10 cellular contexts compared by ENCODE assay signal in genomic region chr5:141941307-141941706, GRCh38. TPM values are rescaled to one million over a fixed set of nuclear protein-coding genes. Genes with fewer than 3 reads are reported as not detected.
DNase-seq lines count a peak whose midpoint lies in the region; ATAC-seq, FAIRE-seq and TF ChIP-seq lines count a peak whose summit lies in the region.
"Had no signal": no experiment of that assay in that cellular context is flagged by ENCODE, and none has a peak within 500 bp of the region (broad histone marks: within the 10 kb centered on the region; RNA-seq: fewer than 3 reads in every experiment).

No MANE protein-coding gene starts in this region.

- in situ Hi-C loops in KBM-7 (cut with MboI; ENCODE audit: low pct_unique_long_range_greater_than_20kb, low sequenced_read_pairs) = no loop called here

- H4K20me1 ChIP-seq in KMS-11 (ENCODE audit: insufficient read depth) = no peaks in the 10 kb centered on the region

- TF ChIP-seq CTCF in KMS-11 (conservative IDR thresholded peaks at IDR 0.05; ENCODE audit: low read depth, low read length) = 0 out of 2 replicates have a peak, but pooled peaks have one; percentile 10

- H3K9me3 Mint-ChIP-seq in dendritic cell treated with granulocyte-macrophage colony-stimulating factor and Interleukin-4, amounts not matched to agents 40 ng/mL and 50 ng/mL, for 4 days = no peaks in the 10 kb centered on the region
- H3K9me3 Mint-ChIP-seq in naive thymus-derived CD8-positive, alpha-beta T cell = no peaks in the 10 kb centered on the region

- peak overlapping the region; percentile 87 for H3K27ac Mint-ChIP-seq in dendritic cell treated with granulocyte-macrophage colony-stimulating factor and Interleukin-4, amounts not matched to agents 40 ng/mL and 50 ng/mL, for 4 days
- H3K27ac Mint-ChIP-seq in naive thymus-derived CD8-positive, alpha-beta T cell = peak overlapping the region in 7 of 10 donors; percentile 43 to 87 (median 76)

- TF ChIP-seq POLR2A in H54 (IDR thresholded peaks at IDR 0.05; ENCODE audit: low read depth, low read length) = no peak

- no peaks in the 10 kb centered on the region for H3K79me2 ChIP-seq in KMS-11 (ENCODE audit: insufficient read depth, low read depth)

- ATAC-seq in naive thymus-derived CD8-positive, alpha-beta T cell = peak in 1 of 2 donors; percentile 11
- ATAC-seq in HG03159 (IDR thresholded peaks at IDR 0.05; ENCODE audit: unreplicated experiment) = no peak

- peak overlapping the region; percentile 10; the same call in 1 of the 2 replicates for H2AFZ ChIP-seq in KMS-11 (ENCODE audit: low read depth)

- no peak for FAIRE-seq in H54 (lab: Jason Lieb, UNC)
- FAIRE-seq: colon had no signal

- H3K9ac ChIP-seq in KMS-11 = no peak overlapping the region

- H3K4me3 Mint-ChIP-seq in dendritic cell treated with granulocyte-macrophage colony-stimulating factor and Interleukin-4, amounts not matched to agents 40 ng/mL and 50 ng/mL, for 4 days = peak overlapping the region; percentile 48
- no peak overlapping the region for H3K4me3 Mint-ChIP-seq in naive thymus-derived CD8-positive, alpha-beta T cell

- DNase-seq in AG08396 (ENCODE audit: low spot score) = peak; percentile 52
- DNase-seq in naive thymus-derived CD8-positive, alpha-beta T cell = no peak
- DNase-seq in cerebellar cortex (ENCODE audit: low spot score) = no peak
- DNase-seq in H54 (ENCODE audit: insufficient read length, low spot score) = no peak
- no peak for DNase-seq in KBM-7

- no peaks in the 10 kb centered on the region for H3K27me3 ChIP-seq in KMS-11 (ENCODE audit: insufficient read depth, low read depth)

- H3K27me3 Mint-ChIP-seq in dendritic cell treated with granulocyte-macrophage colony-stimulating factor and Interleukin-4, amounts not matched to agents 40 ng/mL and 50 ng/mL, for 4 days = no peaks in the 10 kb centered on the region
- no peaks in the 10 kb centered on the region for H3K27me3 Mint-ChIP-seq in naive thymus-derived CD8-positive, alpha-beta T cell

- H3K36me3 Mint-ChIP-seq in dendritic cell treated with granulocyte-macrophage colony-stimulating factor and Interleukin-4, amounts not matched to agents 40 ng/mL and 50 ng/mL, for 4 days (ENCODE audit: low read depth) = peaks cover 52% of the 10 kb centered on the region
- peaks cover 0 to 29% (median 2%) of the 10 kb centered on the region in 3 donors for H3K36me3 Mint-ChIP-seq in naive thymus-derived CD8-positive, alpha-beta T cell

- peak overlapping the region; percentile 70 for H3K27ac ChIP-seq in KMS-11

- H3K4me2 ChIP-seq in KMS-11 = peak overlapping the region; percentile 83

- peaks cover 52% of the 10 kb centered on the region for H3K4me1 Mint-ChIP-seq in dendritic cell treated with granulocyte-macrophage colony-stimulating factor and Interleukin-4, amounts not matched to agents 40 ng/mL and 50 ng/mL, for 4 days (ENCODE audit: low read depth)
- peaks cover 0 to 9% (median 2%) of the 10 kb centered on the region in 4 donors for H3K4me1 Mint-ChIP-seq in naive thymus-derived CD8-positive, alpha-beta T cell

- intact Hi-C loops in dendritic cell treated with granulocyte-macrophage colony-stimulating factor and Interleukin-4, amounts not matched to agents 40 ng/mL and 50 ng/mL, for 4 days (cut with micrococcal nuclease) = no loop called here

- H3K36me3 ChIP-seq in KMS-11 (ENCODE audit: insufficient read depth) = no peaks in the 10 kb centered on the region

- POLR2A ChIA-PET in naive thymus-derived CD8-positive, alpha-beta T cell (lab: Charles Lee) = interaction anchor here (2.3 kb wide), 1 partner anchor 20 kb away, joined by 6 read pairs; no protein-coding TSS in a partner anchor

- H3K4me1 ChIP-seq in KMS-11 (ENCODE audit: low read depth, poor library complexity, severe bottlenecking) = peaks cover 42% of the 10 kb centered on the region

- no peak overlapping the region for H3K4me3 ChIP-seq in KMS-11 (IDR thresholded peaks at IDR 0.05; ENCODE audit: insufficient read depth, low read depth, low read length)

RNA-seq across cellular contexts. Expression of gene PCDH12, which starts 16.7 kb away (rescaled TPM):
- total RNA-seq in naive thymus-derived CD8-positive, alpha-beta T cell = not detected
- polyA plus RNA-seq in naive thymus-derived CD8-positive, alpha-beta T cell = under 1 TPM; 0.07 to 0.21 (median 0.07) TPM
- total RNA-seq: G401 had no signal

RNA-seq across cellular contexts. Expression of gene DELE1, which starts 17.6 kb away (rescaled TPM):
- total RNA-seq in naive thymus-derived CD8-positive, alpha-beta T cell = 10 to 100 TPM; 89.8 to 97.1 TPM
- 10 to 100 TPM; 28.2 to 33.5 (median 31.4) TPM for polyA plus RNA-seq in naive thymus-derived CD8-positive, alpha-beta T cell

RNA-seq across cellular contexts. Expression of gene RNF14, which starts 27.6 kb away (rescaled TPM):
- 10 to 100 TPM; 31.3 to 31.6 TPM for total RNA-seq in naive thymus-derived CD8-positive, alpha-beta T cell
- polyA plus RNA-seq in naive thymus-derived CD8-positive, alpha-beta T cell = 10 to 100 TPM; 27.4 to 40.1 (median 30.1) TPM
